In the genomic region with DNA sequence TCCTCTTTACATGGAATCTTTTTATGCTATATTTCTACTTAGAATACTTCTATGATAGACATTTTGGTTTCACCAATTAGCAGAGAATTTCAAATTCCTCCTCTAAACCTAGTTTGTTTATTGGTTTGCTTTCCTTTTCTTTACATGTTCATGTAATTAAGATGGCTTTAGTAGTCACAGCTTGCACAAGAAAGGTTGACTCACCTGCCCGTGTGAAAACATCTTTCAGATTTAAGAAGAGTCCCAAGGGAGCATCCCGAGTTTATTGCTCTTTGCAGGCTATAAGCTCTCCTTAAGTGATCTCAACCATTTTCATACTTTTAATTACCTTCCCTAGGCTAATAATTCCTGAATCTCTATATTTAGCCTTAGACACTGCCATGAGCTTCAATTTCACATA, we compare ENCODE assay signal across 27 cellular contexts. TPM values are rescaled to one million over a fixed set of nuclear protein-coding genes. Genes with fewer than 3 reads are reported as not detected.
A peak's percentile ranks its signal among the peaks of the same experiment; 100 is the strongest.
DNase-seq lines count a peak whose midpoint lies in the region; TF ChIP-seq lines count a peak whose summit lies in the region.
"Had no signal": no experiment of that assay in that cellular context is flagged by ENCODE, and none has a peak within 500 bp of the region (broad histone marks: within the 10 kb centered on the region; RNA-seq: fewer than 3 reads in every experiment).

No MANE protein-coding gene starts in this region.

- H3K4me1 ChIP-seq in ACC112 (ENCODE audit: control insufficient read depth, insufficient read depth, low read length, unreplicated experiment) (peaks cover 22% of the 10 kb centered on the region), OCI-LY7 (ENCODE audit: insufficient read depth, low read length, poor library complexity, severe bottlenecking) (no peaks in the 10 kb centered on the region)

- peak overlapping the region; percentile 23 for H3K9ac ChIP-seq in SK-N-MC (ENCODE audit: insufficient read length)
- H3K9ac ChIP-seq: SK-N-SH had no signal

- intact Hi-C loops in OCI-LY7 (cut with micrococcal nuclease; ENCODE audit: unreplicated experiment) = loop anchor here (5.0 kb wide), 1 partner anchor 365 kb away; no protein-coding TSS in a partner anchor

- DNase-seq in ELR (ENCODE audit: low read depth) = peak; percentile 15
- no peak for DNase-seq in SK-N-MC (ENCODE audit: low read depth, low spot score)
- DNase-seq in fibroblast of the aortic adventitia (ENCODE audit: low read depth) = peak; percentile 53
- no peak for DNase-seq in ureter (ENCODE audit: low spot score)
- DNase-seq in NCI-H748 (lab: John Stamatoyannopoulos, UW; ENCODE audit: unreplicated experiment) = no peak
- DNase-seq in OCI-LY7 (ENCODE audit: low spot score) = no peak
- DNase-seq in activated CD8-positive, alpha-beta memory T cell treated with anti-CD3 and anti-CD28 coated beads, Interleukin-2, amount 50 U/mL, for 4 hours = no peak
- DNase-seq: activated CD4-positive, alpha-beta T cell treated with anti-CD3 and anti-CD28 coated beads for 48 hours; activated naive CD4-positive, alpha-beta T cell treated with anti-CD3 and anti-CD28 coated beads for 36 hours; activated T-cell treated with anti-CD3 and anti-CD28 coated beads, Interleukin-2, amount 50 U/mL, for 72 hours; amygdala; cortex of kidney; endodermal cell; heart left ventricle; left cardiac atrium; naive thymus-derived CD4-positive, alpha-beta T cell; NCI-H1092 treated with DMSO at 0.1 percent for 48 hours; NCI-H2029 treated with DMSO at 0.1 percent for 48 hours; nucleus accumbens; RPMI8226; SK-N-SH; stimulated activated CD4-positive, alpha-beta T cell treated with anti-CD3 and anti-CD28 coated beads, Interleukin-2, amount 100 ng/mL, for 48 hours; stimulated activated naive B cell treated with anti-CD40 and anti-IgM and Interleukin-4, amounts not matched to agents 10 μg/mL and 1 μg/mL and 100 μg/mL, for 72 hours; T-helper 17 cell had no signal

- H2AFZ ChIP-seq in ACC112 (ENCODE audit: low read length, unreplicated experiment) (peak overlapping the region; percentile 4), OCI-LY7 (ENCODE audit: low read length) (no peak overlapping the region)

- H3K36me3 ChIP-seq in ACC112 (ENCODE audit: insufficient read depth, low read length) = no peaks in the 10 kb centered on the region
- no peaks in the 10 kb centered on the region for H3K36me3 ChIP-seq in SK-N-MC (ENCODE audit: insufficient read depth, low read length)
- H3K36me3 ChIP-seq in OCI-LY7 (ENCODE audit: insufficient read depth, low read length) = no peaks in the 10 kb centered on the region
- H3K36me3 ChIP-seq: heart left ventricle, thoracic aorta had no signal

- no TSS peak for BruUV-seq in OCI-LY7 (replicated peaks; lab: Mats Ljungman, UMichigan)

- POLR2A ChIA-PET in OCI-LY7 (lab: Charles Lee) = no interaction called here

- no peaks in the 10 kb centered on the region for H3K9me2 ChIP-seq in OCI-LY7 (ENCODE audit: insufficient read depth, low read length)
- H3K9me2 ChIP-seq: SK-N-SH had no signal

- TF ChIP-seq CTCF in fibroblast of the aortic adventitia (IDR thresholded peaks at IDR 0.05; ENCODE audit: insufficient read depth, low read length) = no peak
- TF ChIP-seq CTCF in OCI-LY7 (conservative IDR thresholded peaks at IDR 0.05; ENCODE audit: low read length) = no peak

- no peak overlapping the region for H3K4me2 ChIP-seq in OCI-LY7 (ENCODE audit: low read length)
- H3K4me2 ChIP-seq: SK-N-SH had no signal

- no peaks in the 10 kb centered on the region for H3K79me2 ChIP-seq in ACC112 (ENCODE audit: control insufficient read depth, insufficient read depth, low read length, unreplicated experiment)
- H3K79me2 ChIP-seq in OCI-LY7 (ENCODE audit: insufficient read depth, low read depth, low read length) = no peaks in the 10 kb centered on the region

- no peaks in the 10 kb centered on the region; the same call in 1 of the 2 replicates for H4K20me1 ChIP-seq in OCI-LY7 (ENCODE audit: insufficient read depth, low read length)

- H3K27me3 ChIP-seq in ACC112 (ENCODE audit: insufficient read depth, low read length) = no peaks in the 10 kb centered on the region
- H3K27me3 ChIP-seq: heart left ventricle had no signal

- H3K27ac ChIP-seq in ACC112 (ENCODE audit: low read depth, low read length) (no peak overlapping the region), SK-N-MC (no peak overlapping the region), OCI-LY7 (ENCODE audit: low read depth, low read length, poor library complexity, severe bottlenecking) (no peak overlapping the region)
- H3K27ac ChIP-seq: C4-2B, heart left ventricle, thoracic aorta had no signal

- CTCF ChIA-PET in OCI-LY7 (lab: Charles Lee; ENCODE audit: unreplicated experiment) = no interaction called here

- H3K4me3 ChIP-seq in ACC112 (ENCODE audit: low read depth, low read length) (no peak overlapping the region), SK-N-MC (no peak overlapping the region), fibroblast of the aortic adventitia (ENCODE audit: low read depth, low read length) (no peak overlapping the region), OCI-LY7 (ENCODE audit: low read depth, low read length, poor library complexity, severe bottlenecking) (no peak overlapping the region)
- H3K4me3 ChIP-seq: heart left ventricle, thoracic aorta had no signal

- H3K9me3 ChIP-seq in SK-N-MC (ENCODE audit: low read depth, low read length) (no peaks in the 10 kb centered on the region), OCI-LY7 (ENCODE audit: low read length) (no peaks in the 10 kb centered on the region)
- H3K9me3 ChIP-seq: heart left ventricle, SK-N-SH, thoracic aorta had no signal

RNA-seq across cellular contexts. Expression of a gene that starts 28.9 kb away (rescaled TPM):
- 0.09 and 1.1 TPM in 2 replicates for total RNA-seq in fibroblast of the aortic adventitia (ENCODE audit: low replicate concordance)
- total RNA-seq in ureter = not detected
- total RNA-seq in OCI-LY7 (2014; rRNA removed; shearing (Covaris generic)) = not detected in 2 replicates
- not detected in 2 replicates for total RNA-seq in OCI-LY7 (2022)
- total RNA-seq: activated naive CD4-positive, alpha-beta T cell treated with anti-CD3 and anti-CD28 coated beads for 36 hours; activated T-cell treated with anti-CD3 and anti-CD28 coated beads, Interleukin-2, amount 50 U/mL, for 72 hours; naive thymus-derived CD4-positive, alpha-beta T cell; T-helper 17 cell had no signal

RNA-seq across cellular contexts. Expression of a gene that starts 52.7 kb away (rescaled TPM):
- 47.5 and 48.2 TPM in 2 replicates for total RNA-seq in fibroblast of the aortic adventitia (ENCODE audit: low replicate concordance)
- 6.6 TPM for total RNA-seq in ureter
- not detected in 2 replicates for total RNA-seq in OCI-LY7 (2014; rRNA removed; shearing (Covaris generic))
- total RNA-seq in OCI-LY7 (2022) = not detected in 2 replicates
- total RNA-seq: activated naive CD4-positive, alpha-beta T cell treated with anti-CD3 and anti-CD28 coated beads for 36 hours; activated T-cell treated with anti-CD3 and anti-CD28 coated beads, Interleukin-2, amount 50 U/mL, for 72 hours; naive thymus-derived CD4-positive, alpha-beta T cell had no signal

Comparison
In these comparisons a context has a peak if more than half of its experiments do, and no peak if none do; other contexts are left out.
1. DNase-seq: peak in ELR (single experiment) and fibroblast of the aortic adventitia (single experiment); none in SK-N-MC (single experiment), ureter (single experiment), NCI-H748 (single experiment), OCI-LY7 (single experiment) and activated CD8-positive, alpha-beta memory T cell treated with anti-CD3 and anti-CD28 coated beads, Interleukin-2, amount 50 U/mL, for 4 hours (single experiment).